In genomic region chr19:58500242-58500641, GRCh38 we compare ENCODE assay signal across 8 cellular contexts. TPM values are rescaled to one million over a fixed set of nuclear protein-coding genes. Genes with fewer than 3 reads are reported as not detected.
DNase-seq lines count a peak whose midpoint lies in the region; ATAC-seq, FAIRE-seq and TF ChIP-seq lines count a peak whose summit lies in the region.
"Had no signal": no experiment of that assay in that cellular context is flagged by ENCODE, and none has a peak within 500 bp of the region (broad histone marks: within the 10 kb centered on the region; RNA-seq: fewer than 3 reads in every experiment).

No MANE protein-coding gene starts in this region.

- H3K9me2 ChIP-seq in DOHH2 (replicated peaks; ENCODE audit: control insufficient read depth, low read length) = no peaks in the 10 kb centered on the region

- H3K9me3 Mint-ChIP-seq in activated naive CD8-positive, alpha-beta T cell treated with anti-CD3 and anti-CD28 coated beads, Interleukin-2, amount 10 ng/mL, durations not matched to agents 7 days and 5 days = peaks cover 5% of the 10 kb centered on the region

- no peaks in the 10 kb centered on the region for H3F3A ChIP-seq in DOHH2 (ENCODE audit: control insufficient read depth, insufficient read depth)

- POLR2A ChIA-PET in activated naive CD8-positive, alpha-beta T cell treated with anti-CD3 and anti-CD28 coated beads, Interleukin-2, amount 10 ng/mL, durations not matched to agents 7 days and 5 days (lab: Charles Lee) = interaction anchor here (1.0 to 1.7 kb wide), 4 partner anchors 14 to 138 kb away, joined by 3 to 9 read pairs (median 5); partner anchors contain the start of genes ZBTB45 and ZNF497

- H3K27ac ChIP-seq in DOHH2 (ENCODE audit: low read depth, low read length) (no peak overlapping the region), mesodermal cell (ENCODE audit: low read depth, low read length, severe bottlenecking) (no peak overlapping the region)

- H3K4me3 ChIP-seq in DOHH2 (ENCODE audit: low read length) = peak overlapping the region; percentile 81
- peak overlapping the region; percentile 58 for H3K4me3 ChIP-seq in mesodermal cell (ENCODE audit: extremely low read depth, insufficient read depth, low read length, poor library complexity, severe bottlenecking)

- H3K27me3 ChIP-seq in DOHH2 (ENCODE audit: control insufficient read depth, low read length) = no peaks in the 10 kb centered on the region

- H4K20me1 ChIP-seq in DOHH2 (ENCODE audit: control insufficient read depth, insufficient read depth, low read depth, low read length) = no peaks in the 10 kb centered on the region

- peak overlapping the region; percentile 80 for H3K27ac Mint-ChIP-seq in activated naive CD8-positive, alpha-beta T cell treated with anti-CD3 and anti-CD28 coated beads, Interleukin-2, amount 10 ng/mL, durations not matched to agents 7 days and 5 days

- peaks cover 1% of the 10 kb centered on the region for H3K36me3 Mint-ChIP-seq in activated naive CD8-positive, alpha-beta T cell treated with anti-CD3 and anti-CD28 coated beads, Interleukin-2, amount 10 ng/mL, durations not matched to agents 7 days and 5 days

- TF ChIP-seq POLR2A in H54 (IDR thresholded peaks at IDR 0.05; ENCODE audit: low read depth, low read length) = no peak

- no peak for ATAC-seq in activated naive CD8-positive, alpha-beta T cell treated with anti-CD3 and anti-CD28 coated beads, Interleukin-2, amount 10 ng/mL, durations not matched to agents 7 days and 5 days (ENCODE audit: low read depth)
- ATAC-seq in GM21619 (IDR thresholded peaks at IDR 0.05; ENCODE audit: unreplicated experiment) (no peak), GM19328 (IDR thresholded peaks at IDR 0.05; ENCODE audit: unreplicated experiment) (no peak)

- H3K36me3 ChIP-seq in DOHH2 (ENCODE audit: control insufficient read depth, low read length) (no peaks in the 10 kb centered on the region; the same call in 1 of the 2 replicates), mesodermal cell (ENCODE audit: control insufficient read depth, insufficient read depth, low read length) (no peaks in the 10 kb centered on the region)

- peaks cover 15% of the 10 kb centered on the region for H3K79me2 ChIP-seq in DOHH2 (ENCODE audit: control insufficient read depth, low read length)

- FAIRE-seq in H54 (lab: Jason Lieb, UNC) = no peak

- H3K4me2 ChIP-seq in DOHH2 (ENCODE audit: low read length) = peak overlapping the region; percentile 95

- WGBS in mesodermal cell (ENCODE audit: insufficient coverage in 2 of 2), 2 experiments = 93 to 97% methylated on average over 11 of the region's 14 CpGs

- no peak for TF ChIP-seq CTCF in DOHH2 (IDR thresholded peaks at IDR 0.05; ENCODE audit: low read depth, low read length, poor library complexity, severe bottlenecking)

- H3K4me1 Mint-ChIP-seq in activated naive CD8-positive, alpha-beta T cell treated with anti-CD3 and anti-CD28 coated beads, Interleukin-2, amount 10 ng/mL, durations not matched to agents 7 days and 5 days = peaks cover 25% of the 10 kb centered on the region

- no peaks in the 10 kb centered on the region for H3K27me3 Mint-ChIP-seq in activated naive CD8-positive, alpha-beta T cell treated with anti-CD3 and anti-CD28 coated beads, Interleukin-2, amount 10 ng/mL, durations not matched to agents 7 days and 5 days

- no peak overlapping the region for H3K4me3 Mint-ChIP-seq in activated naive CD8-positive, alpha-beta T cell treated with anti-CD3 and anti-CD28 coated beads, Interleukin-2, amount 10 ng/mL, durations not matched to agents 7 days and 5 days

- peak; percentile 36 for DNase-seq in activated naive CD8-positive, alpha-beta T cell treated with anti-CD3 and anti-CD28 coated beads, Interleukin-2, amount 10 ng/mL, durations not matched to agents 7 days and 5 days
- DNase-seq in H54 (ENCODE audit: insufficient read length, low spot score) = no peak
- DNase-seq: MV-4-11, SW 1271 had no signal

- H3K4me1 ChIP-seq in DOHH2 (ENCODE audit: control insufficient read depth, low read length) (peaks cover 16% of the 10 kb centered on the region), mesodermal cell (ENCODE audit: control insufficient read depth, insufficient read depth, low read length, poor library complexity, severe bottlenecking) (peaks cover 3% of the 10 kb centered on the region)

- peaks cover 11% of the 10 kb centered on the region; the same call in 1 of the 2 replicates for H3K9me3 ChIP-seq in DOHH2 (ENCODE audit: control insufficient read depth, insufficient read depth, low read length)
- no peaks in the 10 kb centered on the region for H3K9me3 ChIP-seq in mesodermal cell (ENCODE audit: control insufficient read depth, low read length)

RNA-seq across cellular contexts. Expression of gene SLC27A5, which starts 11.6 kb away (rescaled TPM):
- 10 to 100 TPM; 13.7 to 15.4 TPM for total RNA-seq in activated naive CD8-positive, alpha-beta T cell treated with anti-CD3 and anti-CD28 coated beads, Interleukin-2, amount 10 ng/mL, durations not matched to agents 7 days and 5 days
- 8.0 TPM for polyA plus RNA-seq in mesodermal cell (2013, experiment 1 of 2)
- polyA plus RNA-seq in mesodermal cell (2013, experiment 2 of 2) = 4.6 TPM

RNA-seq across cellular contexts. Expression of gene ZBTB45, which starts 19.4 kb away (rescaled TPM):
- total RNA-seq in activated naive CD8-positive, alpha-beta T cell treated with anti-CD3 and anti-CD28 coated beads, Interleukin-2, amount 10 ng/mL, durations not matched to agents 7 days and 5 days = 10 to 100 TPM; 18.9 to 19.5 TPM
- polyA plus RNA-seq in mesodermal cell (2013, experiment 1 of 2) = 18.0 TPM
- 13.4 TPM for polyA plus RNA-seq in mesodermal cell (2013, experiment 2 of 2)

RNA-seq across cellular contexts. Expression of gene ZNF446, which starts 24.1 kb away (rescaled TPM):
- total RNA-seq in activated naive CD8-positive, alpha-beta T cell treated with anti-CD3 and anti-CD28 coated beads, Interleukin-2, amount 10 ng/mL, durations not matched to agents 7 days and 5 days = 10 to 100 TPM; 10.9 TPM
- 9.1 TPM for polyA plus RNA-seq in mesodermal cell (2013, experiment 1 of 2)
- polyA plus RNA-seq in mesodermal cell (2013, experiment 2 of 2) = 8.2 TPM

RNA-seq across cellular contexts. Expression of gene ZNF324, which starts 33.4 kb away (rescaled TPM):
- total RNA-seq in activated naive CD8-positive, alpha-beta T cell treated with anti-CD3 and anti-CD28 coated beads, Interleukin-2, amount 10 ng/mL, durations not matched to agents 7 days and 5 days = 10 to 100 TPM; 18.0 to 18.5 TPM
- polyA plus RNA-seq in mesodermal cell (2013, experiment 1 of 2) = 5.1 TPM
- polyA plus RNA-seq in mesodermal cell (2013, experiment 2 of 2) = 4.4 TPM

RNA-seq across cellular contexts. Expression of gene TRIM28, which starts 43.6 kb away (rescaled TPM):
- total RNA-seq in activated naive CD8-positive, alpha-beta T cell treated with anti-CD3 and anti-CD28 coated beads, Interleukin-2, amount 10 ng/mL, durations not matched to agents 7 days and 5 days = 100 to 1,000 TPM; 409 to 412 TPM
- polyA plus RNA-seq in mesodermal cell (2013, experiment 1 of 2) = 590 TPM
- polyA plus RNA-seq in mesodermal cell (2013, experiment 2 of 2) = 581 TPM
